ENCODE assay signal across 2 cellular contexts in the genomic region with DNA sequence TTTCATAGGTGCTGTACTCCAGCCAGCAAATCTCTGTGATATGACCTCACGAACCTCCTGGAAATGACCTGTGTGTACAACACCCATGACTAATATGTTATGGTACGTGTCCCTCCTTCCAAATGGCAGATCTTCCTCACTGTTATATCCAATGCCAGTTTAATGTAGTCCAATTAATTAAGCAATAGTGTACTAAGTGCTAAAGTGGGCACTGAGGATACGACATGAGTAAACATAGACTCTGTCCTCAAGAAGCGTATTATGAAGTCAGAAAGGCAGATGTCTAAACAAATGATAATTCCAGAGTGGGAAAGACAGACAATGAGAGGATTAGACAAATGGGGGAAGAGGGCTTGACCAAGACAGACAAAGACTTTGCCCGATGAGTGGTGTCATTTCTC.
TF ChIP-seq lines count a peak whose summit lies in the region.

No MANE protein-coding gene starts in this region.

TF ChIP-seq in liver, 16 proteins besides CTCF, POLR2A, EP300 and RAD21:
- TF ChIP-seq RXRA (IDR thresholded peaks at IDR 0.05) (peak; percentile 33 to 53), GABPA (IDR thresholded peaks at IDR 0.05 in 1 of 2, conservative IDR thresholded peaks at IDR 0.05 in 1 of 2) (no peak), TAF1 (conservative IDR thresholded peaks at IDR 0.05) (no peak), NR2F2 (IDR thresholded peaks at IDR 0.05) (no peak), FOXA2 (IDR thresholded peaks at IDR 0.05) (peak; percentile 30), HNF4G (IDR thresholded peaks at IDR 0.05) (no peak), FOXA1 (IDR thresholded peaks at IDR 0.05) (no peak), YY1 (IDR thresholded peaks at IDR 0.05) (peak; percentile 30), HNF4A (conservative IDR thresholded peaks at IDR 0.05) (peak; percentile 60 to 78), JUND (IDR thresholded peaks at IDR 0.05) (peak in 1 of 2 donors; percentile 42), SP1 (IDR thresholded peaks at IDR 0.05) (peak; percentile 52), EGR1 (IDR thresholded peaks at IDR 0.05; ENCODE audit: low read depth in 2 of 2) (no peak)
- TF ChIP-seq, protein P1, sequence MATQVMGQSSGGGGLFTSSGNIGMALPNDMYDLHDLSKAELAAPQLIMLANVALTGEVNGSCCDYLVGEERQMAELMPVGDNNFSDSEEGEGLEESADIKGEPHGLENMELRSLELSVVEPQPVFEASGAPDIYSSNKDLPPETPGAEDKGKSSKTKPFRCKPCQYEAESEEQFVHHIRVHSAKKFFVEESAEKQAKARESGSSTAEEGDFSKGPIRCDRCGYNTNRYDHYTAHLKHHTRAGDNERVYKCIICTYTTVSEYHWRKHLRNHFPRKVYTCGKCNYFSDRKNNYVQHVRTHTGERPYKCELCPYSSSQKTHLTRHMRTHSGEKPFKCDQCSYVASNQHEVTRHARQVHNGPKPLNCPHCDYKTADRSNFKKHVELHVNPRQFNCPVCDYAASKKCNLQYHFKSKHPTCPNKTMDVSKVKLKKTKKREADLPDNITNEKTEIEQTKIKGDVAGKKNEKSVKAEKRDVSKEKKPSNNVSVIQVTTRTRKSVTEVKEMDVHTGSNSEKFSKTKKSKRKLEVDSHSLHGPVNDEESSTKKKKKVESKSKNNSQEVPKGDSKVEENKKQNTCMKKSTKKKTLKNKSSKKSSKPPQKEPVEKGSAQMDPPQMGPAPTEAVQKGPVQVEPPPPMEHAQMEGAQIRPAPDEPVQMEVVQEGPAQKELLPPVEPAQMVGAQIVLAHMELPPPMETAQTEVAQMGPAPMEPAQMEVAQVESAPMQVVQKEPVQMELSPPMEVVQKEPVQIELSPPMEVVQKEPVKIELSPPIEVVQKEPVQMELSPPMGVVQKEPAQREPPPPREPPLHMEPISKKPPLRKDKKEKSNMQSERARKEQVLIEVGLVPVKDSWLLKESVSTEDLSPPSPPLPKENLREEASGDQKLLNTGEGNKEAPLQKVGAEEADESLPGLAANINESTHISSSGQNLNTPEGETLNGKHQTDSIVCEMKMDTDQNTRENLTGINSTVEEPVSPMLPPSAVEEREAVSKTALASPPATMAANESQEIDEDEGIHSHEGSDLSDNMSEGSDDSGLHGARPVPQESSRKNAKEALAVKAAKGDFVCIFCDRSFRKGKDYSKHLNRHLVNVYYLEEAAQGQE (IDR thresholded peaks at IDR 0.05): no peak
- TF ChIP-seq, protein P2, sequence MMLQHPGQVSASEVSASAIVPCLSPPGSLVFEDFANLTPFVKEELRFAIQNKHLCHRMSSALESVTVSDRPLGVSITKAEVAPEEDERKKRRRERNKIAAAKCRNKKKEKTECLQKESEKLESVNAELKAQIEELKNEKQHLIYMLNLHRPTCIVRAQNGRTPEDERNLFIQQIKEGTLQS (IDR thresholded peaks at IDR 0.05): peak; percentile 16
- TF ChIP-seq, protein P3, sequence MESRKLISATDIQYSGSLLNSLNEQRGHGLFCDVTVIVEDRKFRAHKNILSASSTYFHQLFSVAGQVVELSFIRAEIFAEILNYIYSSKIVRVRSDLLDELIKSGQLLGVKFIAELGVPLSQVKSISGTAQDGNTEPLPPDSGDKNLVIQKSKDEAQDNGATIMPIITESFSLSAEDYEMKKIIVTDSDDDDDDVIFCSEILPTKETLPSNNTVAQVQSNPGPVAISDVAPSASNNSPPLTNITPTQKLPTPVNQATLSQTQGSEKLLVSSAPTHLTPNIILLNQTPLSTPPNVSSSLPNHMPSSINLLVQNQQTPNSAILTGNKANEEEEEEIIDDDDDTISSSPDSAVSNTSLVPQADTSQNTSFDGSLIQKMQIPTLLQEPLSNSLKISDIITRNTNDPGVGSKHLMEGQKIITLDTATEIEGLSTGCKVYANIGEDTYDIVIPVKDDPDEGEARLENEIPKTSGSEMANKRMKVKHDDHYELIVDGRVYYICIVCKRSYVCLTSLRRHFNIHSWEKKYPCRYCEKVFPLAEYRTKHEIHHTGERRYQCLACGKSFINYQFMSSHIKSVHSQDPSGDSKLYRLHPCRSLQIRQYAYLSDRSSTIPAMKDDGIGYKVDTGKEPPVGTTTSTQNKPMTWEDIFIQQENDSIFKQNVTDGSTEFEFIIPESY (IDR thresholded peaks at IDR 0.05): no peak
- TF ChIP-seq, protein P4, sequence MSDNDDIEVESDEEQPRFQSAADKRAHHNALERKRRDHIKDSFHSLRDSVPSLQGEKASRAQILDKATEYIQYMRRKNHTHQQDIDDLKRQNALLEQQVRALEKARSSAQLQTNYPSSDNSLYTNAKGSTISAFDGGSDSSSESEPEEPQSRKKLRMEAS (IDR thresholded peaks at IDR 0.05): no peak

TF ChIP-seq in HepG2, 621 proteins besides CTCF, POLR2A, EP300 and RAD21:
- TF ChIP-seq MIER3 (CRISPR knock-in tag; IDR thresholded peaks at IDR 0.05; ENCODE audit: borderline replicate concordance) (no peak), ZNF335 (CRISPR knock-in tag; IDR thresholded peaks at IDR 0.05) (no peak), IRF2 (CRISPR knock-in tag; IDR thresholded peaks at IDR 0.05) (no peak)
